In genomic region chr6:118651282-118652050, GRCh38 we compare ENCODE assay signal across 8 cellular contexts. TPM values are rescaled to one million over a fixed set of nuclear protein-coding genes. Genes with fewer than 3 reads are reported as not detected.
A peak's percentile ranks its signal among the peaks of the same experiment; 100 is the strongest.
DNase-seq lines count a peak whose midpoint lies in the region; ATAC-seq and TF ChIP-seq lines count a peak whose summit lies in the region.

Gene CEP85L (minus strand): TSS chr6:118651591. CDS start chr6:118651269, 322 bp downstream.

- H3K36me3 ChIP-seq in BE2C = peaks cover 4% of the 10 kb centered on the region; the same call in 1 of the 2 replicates

- peak within 1 kb of the TSS; percentile 89 for H3K4me3 ChIP-seq in BE2C (ENCODE audit: low read depth, low read length)

- peak within 1 kb of the TSS; percentile 94 for H3K27ac Mint-ChIP-seq in activated CD4-positive, alpha-beta T cell treated with anti-CD3 and anti-CD28 coated beads for 36 hours
- peak within 1 kb of the TSS; percentile 87 for H3K27ac Mint-ChIP-seq in chondrocyte (ENCODE audit: unreplicated experiment)

- no peaks in the 10 kb centered on the region for H3K9me3 Mint-ChIP-seq in activated CD4-positive, alpha-beta T cell treated with anti-CD3 and anti-CD28 coated beads for 36 hours (ENCODE audit: low read depth)
- H3K9me3 Mint-ChIP-seq in chondrocyte (ENCODE audit: low read depth) = no peaks in the 10 kb centered on the region

- peaks cover 13% of the 10 kb centered on the region for H3K36me3 Mint-ChIP-seq in activated CD4-positive, alpha-beta T cell treated with anti-CD3 and anti-CD28 coated beads for 36 hours (ENCODE audit: low read depth)
- no peaks in the 10 kb centered on the region for H3K36me3 Mint-ChIP-seq in chondrocyte (ENCODE audit: low read depth)

- H3K27me3 Mint-ChIP-seq in activated CD4-positive, alpha-beta T cell treated with anti-CD3 and anti-CD28 coated beads for 36 hours = no peaks in the 10 kb centered on the region
- no peaks in the 10 kb centered on the region for H3K27me3 Mint-ChIP-seq in chondrocyte (ENCODE audit: low read depth)

- H3K4me1 Mint-ChIP-seq in activated CD4-positive, alpha-beta T cell treated with anti-CD3 and anti-CD28 coated beads for 36 hours = peaks cover 50% of the 10 kb centered on the region
- peaks cover 25% of the 10 kb centered on the region for H3K4me1 Mint-ChIP-seq in chondrocyte (ENCODE audit: low read depth)

- no peaks in the 10 kb centered on the region for H3K9me3 ChIP-seq in BE2C

- DNase-seq in BE2C = peak; percentile 98
- DNase-seq in GM19240 (ENCODE audit: insufficient read length, low spot score) = peak; percentile 64
- DNase-seq in NCI-H524 (lab: John Stamatoyannopoulos, UW) = peak; percentile 95 to 97
- DNase-seq in activated CD4-positive, alpha-beta T cell treated with anti-CD3 and anti-CD28 coated beads for 36 hours = peak; percentile 96
- DNase-seq in chondrocyte (ENCODE audit: low spot score) = peak; percentile 96
- peak; percentile 90 for DNase-seq in kidney tubule cell (ENCODE audit: low spot score)
- DNase-seq in stimulated activated CD4-positive, alpha-beta T cell treated with anti-CD3 and anti-CD28 coated beads, Interleukin-1b, Interleukin-23, amount 100 ng/mL, for 24 hours (ENCODE audit: low read depth in 4 of 4, low spot score in 1 of 4) = peak; percentile 73 to 91 (median 82)

- CTCF ChIA-PET in activated CD4-positive, alpha-beta T cell treated with anti-CD3 and anti-CD28 coated beads for 36 hours (lab: Charles Lee) = interaction anchor here (0.6 to 1.6 kb wide), 8 partner anchors 10 to 132 kb away, joined by 3 to 6 read pairs (median 3); no protein-coding TSS in a partner anchor

- intact Hi-C loops in activated CD4-positive, alpha-beta T cell treated with anti-CD3 and anti-CD28 coated beads for 36 hours (cut with DNase I, micrococcal nuclease) = loop anchor here (1.0 to 10.0 kb wide), 15 partner anchors 13 to 1049 kb away; partner anchors contain the start of genes ASF1A (in 2 of the 2), MAN1A1 (in 2 of the 2), MCM9 (in 2 of the 2) and FAM184A (in 1 of the 2)

- no peak for TF ChIP-seq CTCF in BE2C (IDR thresholded peaks at IDR 0.05; ENCODE audit: low read depth, low read length)
- TF ChIP-seq CTCF in chondrocyte (IDR thresholded peaks at IDR 0.05) = no peak

- POLR2A ChIA-PET in activated CD4-positive, alpha-beta T cell treated with anti-CD3 and anti-CD28 coated beads for 36 hours (lab: Charles Lee) = interaction anchor here (0.9 to 1.2 kb wide), 5 partner anchors 8 to 75 kb away, joined by 3 to 6 read pairs (median 5); no protein-coding TSS in a partner anchor

- H3K4me1 ChIP-seq in BE2C = peaks cover 9% of the 10 kb centered on the region

- H3K4me3 Mint-ChIP-seq in activated CD4-positive, alpha-beta T cell treated with anti-CD3 and anti-CD28 coated beads for 36 hours = peak within 1 kb of the TSS; percentile 85
- H3K4me3 Mint-ChIP-seq in chondrocyte (ENCODE audit: unreplicated experiment) = peak within 1 kb of the TSS; percentile 85

- no peaks in the 10 kb centered on the region for H3K27me3 ChIP-seq in BE2C

- peak; percentile 80 for ATAC-seq in HG03457 (IDR thresholded peaks at IDR 0.05; ENCODE audit: unreplicated experiment)
- ATAC-seq in activated CD4-positive, alpha-beta T cell treated with anti-CD3 and anti-CD28 coated beads for 36 hours = peak; percentile 93

RNA-seq across cellular contexts. Expression of gene CEP85L, which starts in this region (rescaled TPM):
- polyA plus RNA-seq in BE2C (2012; ENCODE audit: insufficient read depth, insufficient read length, low read depth) = 1.5 TPM
- total RNA-seq in activated CD4-positive, alpha-beta T cell treated with anti-CD3 and anti-CD28 coated beads for 36 hours = 10 to 100 TPM; 29.5 to 29.7 TPM
- total RNA-seq in chondrocyte = 9.6 to 11.1 TPM (median 10.4 TPM) in 3 replicates

Comparison
In these comparisons a context has a peak if more than half of its experiments do, and no peak if none do; other contexts are left out.
1. Peak in every context shown above with its lines: DNase-seq, ATAC-seq and H3K4me3 ChIP-seq.